14 cellular contexts compared by ENCODE assay signal in genomic region chr4:106062452-106062875, GRCh38.
DNase-seq lines count a peak whose midpoint lies in the region; ATAC-seq and TF ChIP-seq lines count a peak whose summit lies in the region.
"Had no signal": no experiment of that assay in that cellular context is flagged by ENCODE, and none has a peak within 500 bp of the region (broad histone marks: within the 10 kb centered on the region; RNA-seq: fewer than 3 reads in every experiment).

No MANE protein-coding gene starts in this region.

- intact Hi-C loops in mucosa of descending colon (cut with DNase I, micrococcal nuclease) = no loop called here

- DNase-seq in AG20443 (ENCODE audit: low spot score) (peak; percentile 11), astrocyte of the spinal cord (ENCODE audit: low read depth, low spot score) (peak; percentile 86), kidney tubule cell (ENCODE audit: low spot score) (peak; percentile 81), SK-N-DZ (ENCODE audit: low spot score) (no peak), NCI-H2029 (lab: John Stamatoyannopoulos, UW) (no peak), mucosa of descending colon (no peak)
- no peak for DNase-seq in activated CD4-positive, alpha-beta T cell treated with anti-CD3 and anti-CD28 coated beads for 4 hours
- DNase-seq: activated gamma-delta T cell treated with Interleukin-2 at 50 U/mL for 16 hours; CD8-positive, alpha-beta T cell; effector CD8-positive, alpha-beta T cell; kidney; MV-4-11; psoas muscle had no signal

- H3K36me3 ChIP-seq in mucosa of descending colon (ENCODE audit: low read depth) = no peaks in the 10 kb centered on the region

- ATAC-seq in mucosa of descending colon = no peak
- ATAC-seq: CD8-positive, alpha-beta T cell; psoas muscle had no signal

- TF ChIP-seq CTCF in astrocyte of the spinal cord (IDR thresholded peaks at IDR 0.05; ENCODE audit: low read depth, low read length) (no peak), mucosa of descending colon (IDR thresholded peaks at IDR 0.05) (no peak)

- no peak overlapping the region for H3K4me3 ChIP-seq in astrocyte of the spinal cord (ENCODE audit: low read depth, low read length)
- H3K4me3 ChIP-seq in mucosa of descending colon = no peak overlapping the region
- H3K4me3 ChIP-seq: psoas muscle had no signal

- H3K4me1 ChIP-seq in mucosa of descending colon (ENCODE audit: low read depth) = no peaks in the 10 kb centered on the region
- H3K4me1 ChIP-seq: psoas muscle had no signal

- peak; percentile 43; the same call in 1 of the 2 replicates for TF ChIP-seq EP300 in Ishikawa (IDR thresholded peaks at IDR 0.05; ENCODE audit: borderline replicate concordance)

- no peak for TF ChIP-seq RAD21 in Ishikawa (IDR thresholded peaks at IDR 0.05; ENCODE audit: low read depth)

- in situ Hi-C loops in astrocyte of the spinal cord (cut with HindIII; ENCODE audit: low sequenced_read_pairs) = no loop called here

- no peaks in the 10 kb centered on the region for H3K9me3 ChIP-seq in mucosa of descending colon
- H3K9me3 ChIP-seq: psoas muscle had no signal

TF ChIP-seq in Ishikawa, 13 proteins besides CTCF, POLR2A, EP300 and RAD21:
- peak; percentile 64 for TF ChIP-seq TEAD4 (IDR thresholded peaks at IDR 0.05)
- TF ChIP-seq NFIC (IDR thresholded peaks at IDR 0.05) = peak; percentile 73
- no peak for TF ChIP-seq REST (IDR thresholded peaks at IDR 0.05; ENCODE audit: low read depth)

Comparison
In these comparisons a context has a peak if more than half of its experiments do, and no peak if none do; other contexts are left out.
1. DNase-seq: peak in AG20443 (single experiment), astrocyte of the spinal cord (single experiment) and kidney tubule cell (single experiment); none in SK-N-DZ (single experiment), activated CD4-positive, alpha-beta T cell treated with anti-CD3 and anti-CD28 coated beads for 4 hours (0 of 2), NCI-H2029 (single experiment) and mucosa of descending colon (0 of 3).